Comparison of ENCODE assay signal across 16 cellular contexts in genomic region chr9:114316605-114317230, GRCh38. TPM values are rescaled to one million over a fixed set of nuclear protein-coding genes. Genes with fewer than 3 reads are reported as not detected.
A peak's percentile ranks its signal among the peaks of the same experiment; 100 is the strongest.
DNase-seq lines count a peak whose midpoint lies in the region; ATAC-seq and TF ChIP-seq lines count a peak whose summit lies in the region.
"Had no signal": no experiment of that assay in that cellular context is flagged by ENCODE, and none has a peak within 500 bp of the region (broad histone marks: within the 10 kb centered on the region; RNA-seq: fewer than 3 reads in every experiment).

No MANE protein-coding gene starts in this region.

- POLR2A ChIA-PET in HEK293T (lab: Yijun Ruan, JAX) (no interaction called here), WTC11 (lab: Charles Lee) (no interaction called here)
- POLR2A ChIA-PET in CD4-positive, alpha-beta memory T cell (lab: Charles Lee; ENCODE audit: partially characterized antibody) = no interaction called here

- H3K27me3 ChIP-seq in CD4-positive, alpha-beta memory T cell (ENCODE audit: insufficient read depth, low read length) = no peaks in the 10 kb centered on the region
- H3K27me3 ChIP-seq: uterus had no signal

- intact Hi-C loops in Calu3 (cut with micrococcal nuclease; ENCODE audit: unreplicated experiment) = no loop called here
- intact Hi-C loops in CD4-positive, alpha-beta memory T cell (cut with micrococcal nuclease) = no loop called here

- H3K36me3 ChIP-seq in CD4-positive, alpha-beta memory T cell (ENCODE audit: insufficient read depth, low read length) = no peaks in the 10 kb centered on the region
- H3K36me3 ChIP-seq: uterus had no signal

- CTCF ChIA-PET in HEK293T (lab: Yijun Ruan, JAX) (interaction anchor here (0.7 to 1.3 kb wide), 2 partner anchors 11 to 26 kb away, joined by 3 to 5 read pairs; no protein-coding TSS in a partner anchor), WTC11 (lab: Charles Lee) (interaction anchor here (0.6 to 2.1 kb wide), 10 partner anchors 22 to 234 kb away, joined by 3 to 7 read pairs (median 4); partner anchors contain the start of gene COL27A1), Calu3 (lab: Charles Lee) (no interaction called here)
- CTCF ChIA-PET in CD4-positive, alpha-beta memory T cell (lab: Charles Lee; ENCODE audit: partially characterized antibody) = interaction anchor here (1.1 kb wide), 2 partner anchors 9 to 23 kb away, joined by 3 read pairs; no protein-coding TSS in a partner anchor

- H3K9me3 ChIP-seq in CD4-positive, alpha-beta memory T cell (ENCODE audit: control insufficient read depth in 1 of 2, low read length in 2 of 2) = no peaks in the 10 kb centered on the region
- H3K9me3 ChIP-seq: uterus had no signal

- H3K27ac Mint-ChIP-seq in WTC11 = no peak overlapping the region
- H3K27ac Mint-ChIP-seq in Calu3 (ENCODE audit: unreplicated experiment) = no peak overlapping the region
- H3K27ac Mint-ChIP-seq in CD4-positive, alpha-beta memory T cell = no peak overlapping the region

- H3K4me3 Mint-ChIP-seq in WTC11 = no peak overlapping the region
- no peak overlapping the region for H3K4me3 Mint-ChIP-seq in Calu3 (ENCODE audit: low read depth, unreplicated experiment)
- H3K4me3 Mint-ChIP-seq in CD4-positive, alpha-beta memory T cell = no peak overlapping the region

- H3K9me3 Mint-ChIP-seq in WTC11 (peaks cover 5% of the 10 kb centered on the region; the same call in 1 of the 2 replicates), Calu3 (ENCODE audit: low read depth, unreplicated experiment) (no peaks in the 10 kb centered on the region)
- H3K9me3 Mint-ChIP-seq in CD4-positive, alpha-beta memory T cell = no peaks in the 10 kb centered on the region

- peak; percentile 6 for DNase-seq in AG20443 (ENCODE audit: low spot score)
- peak; percentile 4 for DNase-seq in HEK293T (ENCODE audit: extremely low spot score)
- DNase-seq in WTC11 (ENCODE audit: low spot score) = no peak
- peak; percentile 41 for DNase-seq in left lobe of liver (ENCODE audit: low spot score)
- DNase-seq in Calu3 = no peak
- DNase-seq in CD4-positive, alpha-beta memory T cell = no peak
- no peak for DNase-seq in activated naive CD4-positive, alpha-beta T cell treated with Interleukin-2 at 50 U/mL for 16 hours
- DNase-seq in SKM-1 treated with dmso at 0.1 percent for 144 hours (lab: John Stamatoyannopoulos, UW; ENCODE audit: unreplicated experiment) = no peak
- DNase-seq: activated T-cell treated with anti-CD3 and anti-CD28 coated beads for 4 hours; amniotic stem cell; effector CD8-positive, alpha-beta T cell; EL; foreskin fibroblast had no signal

- H3K4me1 Mint-ChIP-seq in WTC11 (0 out of 2 replicates have a peak, but pooled peaks cover 3% of the 10 kb centered on the region), Calu3 (ENCODE audit: low read depth, unreplicated experiment) (no peaks in the 10 kb centered on the region)
- no peaks in the 10 kb centered on the region for H3K4me1 Mint-ChIP-seq in CD4-positive, alpha-beta memory T cell

- no peak for TF ChIP-seq CTCF in WTC11 (IDR thresholded peaks at IDR 0.05)
- TF ChIP-seq CTCF in Calu3 (IDR thresholded peaks at IDR 0.05; ENCODE audit: unreplicated experiment) = no peak

- no peaks in the 10 kb centered on the region for H3K4me1 ChIP-seq in CD4-positive, alpha-beta memory T cell (ENCODE audit: insufficient read depth, low read length)
- H3K4me1 ChIP-seq: parathyroid adenoma, uterus had no signal

- BruUV-seq in Calu3 (replicated peaks; lab: Mats Ljungman, UMichigan) = no TSS peak

- peaks cover 5% of the 10 kb centered on the region for H3K27me3 Mint-ChIP-seq in WTC11 (ENCODE audit: low read depth)
- H3K27me3 Mint-ChIP-seq in Calu3 (ENCODE audit: unreplicated experiment) = peaks cover 14% of the 10 kb centered on the region
- peaks cover 8 to 10% of the 10 kb centered on the region in 2 donors for H3K27me3 Mint-ChIP-seq in CD4-positive, alpha-beta memory T cell

- no peak overlapping the region for H3K4me3 ChIP-seq in CD4-positive, alpha-beta memory T cell (ENCODE audit: low read length in 2 of 2)
- H3K4me3 ChIP-seq: uterus had no signal

- ATAC-seq in WTC11 (peak; percentile 59), left lobe of liver (no peak)

- H3K36me3 Mint-ChIP-seq in WTC11 (no peaks in the 10 kb centered on the region), Calu3 (ENCODE audit: insufficient read depth, unreplicated experiment) (peaks cover 5% of the 10 kb centered on the region)
- H3K36me3 Mint-ChIP-seq in CD4-positive, alpha-beta memory T cell = no peaks in the 10 kb centered on the region

- H3K27ac ChIP-seq in CD4-positive, alpha-beta memory T cell (ENCODE audit: low read depth, low read length) = no peak overlapping the region
- H3K27ac ChIP-seq: parathyroid adenoma, uterus had no signal

TF ChIP-seq in HEK293T, 16 proteins besides CTCF, POLR2A, EP300 and RAD21:
- TF ChIP-seq BHLHE40 (IDR thresholded peaks at IDR 0.05; ENCODE audit: borderline replicate concordance) (no peak), SP1 (IDR thresholded peaks at IDR 0.05) (no peak), FOXK2 (IDR thresholded peaks at IDR 0.05) (no peak), LEF1 (IDR thresholded peaks at IDR 0.05; ENCODE audit: borderline replicate concordance) (no peak), HDGF (IDR thresholded peaks at IDR 0.05; ENCODE audit: borderline replicate concordance) (no peak), ZNF384 (IDR thresholded peaks at IDR 0.05) (no peak), FOXM1 (IDR thresholded peaks at IDR 0.05; ENCODE audit: borderline replicate concordance) (no peak), ARNT (IDR thresholded peaks at IDR 0.05) (no peak), NFRKB (IDR thresholded peaks at IDR 0.05) (no peak)
- TF ChIP-seq, protein P1, sequence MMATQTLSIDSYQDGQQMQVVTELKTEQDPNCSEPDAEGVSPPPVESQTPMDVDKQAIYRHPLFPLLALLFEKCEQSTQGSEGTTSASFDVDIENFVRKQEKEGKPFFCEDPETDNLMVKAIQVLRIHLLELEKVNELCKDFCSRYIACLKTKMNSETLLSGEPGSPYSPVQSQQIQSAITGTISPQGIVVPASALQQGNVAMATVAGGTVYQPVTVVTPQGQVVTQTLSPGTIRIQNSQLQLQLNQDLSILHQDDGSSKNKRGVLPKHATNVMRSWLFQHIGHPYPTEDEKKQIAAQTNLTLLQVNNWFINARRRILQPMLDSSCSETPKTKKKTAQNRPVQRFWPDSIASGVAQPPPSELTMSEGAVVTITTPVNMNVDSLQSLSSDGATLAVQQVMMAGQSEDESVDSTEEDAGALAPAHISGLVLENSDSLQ (IDR thresholded peaks at IDR 0.05) = no peak

TF ChIP-seq in WTC11, 78 proteins besides CTCF, POLR2A, EP300 and RAD21 (continues in another document):
- TF ChIP-seq, protein P2, sequence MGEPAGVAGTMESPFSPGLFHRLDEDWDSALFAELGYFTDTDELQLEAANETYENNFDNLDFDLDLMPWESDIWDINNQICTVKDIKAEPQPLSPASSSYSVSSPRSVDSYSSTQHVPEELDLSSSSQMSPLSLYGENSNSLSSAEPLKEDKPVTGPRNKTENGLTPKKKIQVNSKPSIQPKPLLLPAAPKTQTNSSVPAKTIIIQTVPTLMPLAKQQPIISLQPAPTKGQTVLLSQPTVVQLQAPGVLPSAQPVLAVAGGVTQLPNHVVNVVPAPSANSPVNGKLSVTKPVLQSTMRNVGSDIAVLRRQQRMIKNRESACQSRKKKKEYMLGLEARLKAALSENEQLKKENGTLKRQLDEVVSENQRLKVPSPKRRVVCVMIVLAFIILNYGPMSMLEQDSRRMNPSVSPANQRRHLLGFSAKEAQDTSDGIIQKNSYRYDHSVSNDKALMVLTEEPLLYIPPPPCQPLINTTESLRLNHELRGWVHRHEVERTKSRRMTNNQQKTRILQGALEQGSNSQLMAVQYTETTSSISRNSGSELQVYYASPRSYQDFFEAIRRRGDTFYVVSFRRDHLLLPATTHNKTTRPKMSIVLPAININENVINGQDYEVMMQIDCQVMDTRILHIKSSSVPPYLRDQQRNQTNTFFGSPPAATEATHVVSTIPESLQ (CRISPR knock-in tag; IDR thresholded peaks at IDR 0.05) = no peak
- TF ChIP-seq, protein P3, sequence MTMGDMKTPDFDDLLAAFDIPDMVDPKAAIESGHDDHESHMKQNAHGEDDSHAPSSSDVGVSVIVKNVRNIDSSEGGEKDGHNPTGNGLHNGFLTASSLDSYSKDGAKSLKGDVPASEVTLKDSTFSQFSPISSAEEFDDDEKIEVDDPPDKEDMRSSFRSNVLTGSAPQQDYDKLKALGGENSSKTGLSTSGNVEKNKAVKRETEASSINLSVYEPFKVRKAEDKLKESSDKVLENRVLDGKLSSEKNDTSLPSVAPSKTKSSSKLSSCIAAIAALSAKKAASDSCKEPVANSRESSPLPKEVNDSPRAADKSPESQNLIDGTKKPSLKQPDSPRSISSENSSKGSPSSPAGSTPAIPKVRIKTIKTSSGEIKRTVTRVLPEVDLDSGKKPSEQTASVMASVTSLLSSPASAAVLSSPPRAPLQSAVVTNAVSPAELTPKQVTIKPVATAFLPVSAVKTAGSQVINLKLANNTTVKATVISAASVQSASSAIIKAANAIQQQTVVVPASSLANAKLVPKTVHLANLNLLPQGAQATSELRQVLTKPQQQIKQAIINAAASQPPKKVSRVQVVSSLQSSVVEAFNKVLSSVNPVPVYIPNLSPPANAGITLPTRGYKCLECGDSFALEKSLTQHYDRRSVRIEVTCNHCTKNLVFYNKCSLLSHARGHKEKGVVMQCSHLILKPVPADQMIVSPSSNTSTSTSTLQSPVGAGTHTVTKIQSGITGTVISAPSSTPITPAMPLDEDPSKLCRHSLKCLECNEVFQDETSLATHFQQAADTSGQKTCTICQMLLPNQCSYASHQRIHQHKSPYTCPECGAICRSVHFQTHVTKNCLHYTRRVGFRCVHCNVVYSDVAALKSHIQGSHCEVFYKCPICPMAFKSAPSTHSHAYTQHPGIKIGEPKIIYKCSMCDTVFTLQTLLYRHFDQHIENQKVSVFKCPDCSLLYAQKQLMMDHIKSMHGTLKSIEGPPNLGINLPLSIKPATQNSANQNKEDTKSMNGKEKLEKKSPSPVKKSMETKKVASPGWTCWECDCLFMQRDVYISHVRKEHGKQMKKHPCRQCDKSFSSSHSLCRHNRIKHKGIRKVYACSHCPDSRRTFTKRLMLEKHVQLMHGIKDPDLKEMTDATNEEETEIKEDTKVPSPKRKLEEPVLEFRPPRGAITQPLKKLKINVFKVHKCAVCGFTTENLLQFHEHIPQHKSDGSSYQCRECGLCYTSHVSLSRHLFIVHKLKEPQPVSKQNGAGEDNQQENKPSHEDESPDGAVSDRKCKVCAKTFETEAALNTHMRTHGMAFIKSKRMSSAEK (CRISPR knock-in tag; IDR thresholded peaks at IDR 0.05; ENCODE audit: borderline replicate concordance) = no peak

RNA-seq across cellular contexts. Expression of gene ORM1, which starts 6.2 kb away (rescaled TPM):
- total RNA-seq in WTC11 (2021) (3.9 to 7.2 TPM (median 5.4 TPM) in 3 replicates), left lobe of liver (19,737 TPM), Calu3 (2022) (not detected in 2 replicates)
- not detected for total RNA-seq in CD4-positive, alpha-beta memory T cell
- polyA plus RNA-seq in CD4-positive, alpha-beta memory T cell = not detected
- total RNA-seq: mononuclear cell had no signal

RNA-seq across cellular contexts. Expression of gene ORM2, which starts 13.0 kb away (rescaled TPM):
- total RNA-seq in WTC11 (2021) = 0.73 to 1.6 TPM (median 1.0 TPM) in 3 replicates
- 4,103 TPM for total RNA-seq in left lobe of liver
- not detected in 2 replicates for total RNA-seq in Calu3 (2022)
- total RNA-seq in CD4-positive, alpha-beta memory T cell = not detected
- not detected for polyA plus RNA-seq in CD4-positive, alpha-beta memory T cell
- total RNA-seq: mononuclear cell had no signal

Comparison
In these comparisons a context has a peak if more than half of its experiments do, and no peak if none do; other contexts are left out.
1. DNase-seq: peak in AG20443 (single experiment), HEK293T (single experiment) and left lobe of liver (single experiment); none in WTC11 (single experiment), Calu3 (single experiment), CD4-positive, alpha-beta memory T cell (0 of 5), activated naive CD4-positive, alpha-beta T cell treated with Interleukin-2 at 50 U/mL for 16 hours (single experiment) and SKM-1 treated with dmso at 0.1 percent for 144 hours (single experiment).
2. RNA of gene ORM1, which starts 6.2 kb away (total RNA-seq): 19,737 TPM in left lobe of liver (single experiment); 3.9 to 7.2 TPM in WTC11, not detected in Calu3 and not detected in CD4-positive, alpha-beta memory T cell; every median in the first group is over 1,000 times any median in the second.
3. RNA of gene ORM2, which starts 13.0 kb away (total RNA-seq): 4,103 TPM in left lobe of liver (single experiment); 0.73 to 1.6 TPM in WTC11, not detected in Calu3 and not detected in CD4-positive, alpha-beta memory T cell; every median in the first group is over 1,000 times any median in the second.